In genomic region chr6:157764346-157765068, GRCh38 we compare ENCODE assay signal across 1 cellular context.
TF ChIP-seq lines count a peak whose summit lies in the region.

No MANE protein-coding gene starts in this region.

TF ChIP-seq in Ishikawa, 13 proteins besides CTCF, POLR2A, EP300 and RAD21 (continued from another document):
- no peak for TF ChIP-seq REST (IDR thresholded peaks at IDR 0.05; ENCODE audit: low read depth)
- TF ChIP-seq ZBTB7A (IDR thresholded peaks at IDR 0.05; ENCODE audit: low read depth) = no peak
- TF ChIP-seq FOXM1 (IDR thresholded peaks at IDR 0.05; ENCODE audit: borderline replicate concordance, low read depth) = peak; percentile 96
TF ChIP-seq in Ishikawa: peak in this region for 9.
